Comparison of ENCODE assay signal across 16 cellular contexts in the genomic region with DNA sequence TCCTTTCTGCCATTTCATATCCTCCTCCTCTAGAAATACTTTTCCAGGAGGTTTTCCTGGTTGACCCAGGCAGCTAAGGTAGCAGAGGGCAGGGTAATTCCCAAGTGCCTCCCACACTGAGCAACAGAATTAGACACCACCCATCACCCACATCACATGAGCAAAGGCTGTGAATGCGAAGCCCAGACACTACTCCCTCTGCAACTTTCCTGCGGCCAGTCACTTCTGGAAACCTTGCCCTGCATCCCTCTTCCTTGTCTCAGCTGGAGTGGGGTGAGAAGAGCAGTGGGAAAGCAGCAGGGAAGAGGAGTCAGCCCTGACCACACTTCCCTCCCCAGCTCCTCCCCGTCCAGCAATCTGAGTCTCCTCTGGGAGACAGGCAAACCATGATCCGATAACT. TPM values are rescaled to one million over a fixed set of nuclear protein-coding genes. Genes with fewer than 3 reads are reported as not detected.
DNase-seq lines count a peak whose midpoint lies in the region; ATAC-seq and TF ChIP-seq lines count a peak whose summit lies in the region.
"Had no signal": no experiment of that assay in that cellular context is flagged by ENCODE, and none has a peak within 500 bp of the region (broad histone marks: within the 10 kb centered on the region; RNA-seq: fewer than 3 reads in every experiment).

No MANE protein-coding gene starts in this region.

- H3K4me1 ChIP-seq in Peyer's patch = peaks cover 4 to 75% (median 10%) of the 10 kb centered on the region in 4 donors
- H3K4me1 ChIP-seq in gastroesophageal sphincter = peaks cover 4 to 46% (median 24%) of the 10 kb centered on the region in 3 donors
- peaks cover 20 to 46% (median 44%) of the 10 kb centered on the region in 4 donors for H3K4me1 ChIP-seq in upper lobe of left lung
- no peaks in the 10 kb centered on the region for H3K4me1 ChIP-seq in OCI-LY7 (ENCODE audit: insufficient read depth, low read length, poor library complexity, severe bottlenecking)
- H3K4me1 ChIP-seq: HAP-1 had no signal

- CTCF ChIA-PET in OCI-LY7 (lab: Charles Lee; ENCODE audit: unreplicated experiment) = no interaction called here

- no peak overlapping the region for H3K4me2 ChIP-seq in OCI-LY7 (ENCODE audit: low read length)

- BruUV-seq in OCI-LY7 (replicated peaks; lab: Mats Ljungman, UMichigan) = no TSS peak

- H3K27me3 ChIP-seq in Peyer's patch (no peaks in the 10 kb centered on the region), gastroesophageal sphincter (peaks cover 3% of the 10 kb centered on the region), upper lobe of left lung (no peaks in the 10 kb centered on the region)
- H3K27me3 ChIP-seq: adrenal gland had no signal

- H3K27ac ChIP-seq in Peyer's patch (peak overlapping the region; percentile 51 to 90 (median 70)), gastroesophageal sphincter (peak overlapping the region in 3 of 4 donors; percentile 52 to 77 (median 62)), upper lobe of left lung (peak overlapping the region; percentile 48 to 83 (median 69)), OCI-LY7 (ENCODE audit: low read depth, low read length, poor library complexity, severe bottlenecking) (no peak overlapping the region)

- TF ChIP-seq POLR2A in Peyer's patch (IDR thresholded peaks at IDR 0.05) (peak in 1 of 2 donors; percentile 41), gastroesophageal sphincter (IDR thresholded peaks at IDR 0.05) (no peak), upper lobe of left lung (IDR thresholded peaks at IDR 0.05) (peak in 1 of 4 donors; percentile 40)

- POLR2A ChIA-PET in OCI-LY7 (lab: Charles Lee) = no interaction called here

- WGBS in gastroesophageal sphincter (ENCODE audit: low coverage in 1 of 2), 2 donors = 63% methylated on average over 1 of the region's 4 CpGs; no CpG with 5 or more reads in 1 of the 2 donors
- WGBS in upper lobe of left lung, 2 donors = 57% methylated on average over 4 of the region's 4 CpGs

- no peaks in the 10 kb centered on the region for H4K20me1 ChIP-seq in OCI-LY7 (ENCODE audit: insufficient read depth, low read length)

- H3K4me3 ChIP-seq in Peyer's patch (no peak overlapping the region), gastroesophageal sphincter (no peak overlapping the region), upper lobe of left lung (no peak overlapping the region), OCI-LY7 (ENCODE audit: low read depth, low read length, poor library complexity, severe bottlenecking) (no peak overlapping the region)
- H3K4me3 ChIP-seq: adrenal gland, HAP-1 had no signal

- intact Hi-C loops in OCI-LY7 (cut with micrococcal nuclease; ENCODE audit: unreplicated experiment) = no loop called here

- no peaks in the 10 kb centered on the region for H3K79me2 ChIP-seq in OCI-LY7 (ENCODE audit: insufficient read depth, low read depth, low read length)

- no peaks in the 10 kb centered on the region for H3K9me2 ChIP-seq in OCI-LY7 (ENCODE audit: insufficient read depth, low read length)

- ATAC-seq in gastroesophageal sphincter (no peak), upper lobe of left lung (ENCODE audit: low FRiP score in 2 of 2) (peak in 1 of 2 donors; percentile 14), HG03097 (IDR thresholded peaks at IDR 0.05; ENCODE audit: low FRiP score, unreplicated experiment) (no peak), GM19455 (IDR thresholded peaks at IDR 0.05; ENCODE audit: unreplicated experiment) (no peak)
- ATAC-seq: activated CD4-positive, alpha-beta T cell treated with anti-CD3 and anti-CD28 coated beads for 36 hours; stimulated activated effector memory CD8-positive, alpha-beta T cell treated with anti-CD3 and anti-CD28 coated beads, Interleukin-12 subunit alpha, Interleukin-12 subunit beta, amount 100 ng/mL, for 72 hours had no signal

- H3K9me3 ChIP-seq in Peyer's patch = no peaks in the 10 kb centered on the region
- H3K9me3 ChIP-seq in gastroesophageal sphincter = no peaks in the 10 kb centered on the region
- no peaks in the 10 kb centered on the region for H3K9me3 ChIP-seq in upper lobe of left lung
- H3K9me3 ChIP-seq in OCI-LY7 (ENCODE audit: low read length) = no peaks in the 10 kb centered on the region
- H3K9me3 ChIP-seq: adrenal gland, HAP-1 had no signal

- TF ChIP-seq CTCF in Peyer's patch (IDR thresholded peaks at IDR 0.05) (no peak), gastroesophageal sphincter (IDR thresholded peaks at IDR 0.05) (no peak), upper lobe of left lung (IDR thresholded peaks at IDR 0.05) (no peak), OCI-LY7 (conservative IDR thresholded peaks at IDR 0.05; ENCODE audit: low read length) (no peak)

- peak in 2 of 3 donors; percentile 61 to 62 for DNase-seq in Peyer's patch
- peak; percentile 18 for DNase-seq in myocyte (ENCODE audit: low read depth)
- no peak for DNase-seq in upper lobe of left lung
- no peak for DNase-seq in NCI-H1930 (lab: John Stamatoyannopoulos, UW)
- no peak for DNase-seq in OCI-LY7 (ENCODE audit: low spot score)
- DNase-seq: activated CD4-positive, alpha-beta T cell treated with anti-CD3 and anti-CD28 coated beads for 36 hours; activated T-cell treated with anti-CD3 and anti-CD28 coated beads, Interleukin-2, amount 50 U/mL, for 24 hours; adrenal gland; COR-L47; NCI-H187; stimulated activated CD4-positive, alpha-beta T cell treated with anti-CD3 and anti-CD28 coated beads, Interleukin-4, amount 100 ng/mL, for 4 hours had no signal

- H2AFZ ChIP-seq in OCI-LY7 (ENCODE audit: low read length) = no peak overlapping the region

- H3K36me3 ChIP-seq in Peyer's patch = no peaks in the 10 kb centered on the region
- H3K36me3 ChIP-seq in gastroesophageal sphincter = no peaks in the 10 kb centered on the region
- no peaks in the 10 kb centered on the region for H3K36me3 ChIP-seq in upper lobe of left lung
- H3K36me3 ChIP-seq in OCI-LY7 (ENCODE audit: insufficient read depth, low read length) = no peaks in the 10 kb centered on the region
- H3K36me3 ChIP-seq: adrenal gland, HAP-1 had no signal

- TF ChIP-seq EP300 in gastroesophageal sphincter (IDR thresholded peaks at IDR 0.05) (no peak), upper lobe of left lung (IDR thresholded peaks at IDR 0.05) (no peak)

RNA-seq across cellular contexts. Expression of a gene that starts 15.2 kb away (rescaled TPM):
- total RNA-seq in Peyer's patch (100 to 1,000 TPM in 3 of 4 donors, 10 to 100 TPM in 1; 93.3 to 394 (median 300) TPM), gastroesophageal sphincter (10 to 100 TPM; 18.2 to 69.3 (median 52.6) TPM), myocyte (not detected in 2 replicates), upper lobe of left lung (10 to 100 TPM; 10.5 to 82.8 (median 27.4) TPM), OCI-LY7 (2022) (0.37 TPM in 1 of 2 replicates, not detected in the other)
- 0.38 TPM for polyA plus RNA-seq in myocyte (2012)
- 0.09 TPM in 1 of 2 replicates, not detected in the other for total RNA-seq in OCI-LY7 (2014; rRNA removed; shearing (Covaris generic))
- total RNA-seq: activated CD4-positive, alpha-beta T cell treated with anti-CD3 and anti-CD28 coated beads for 36 hours had no signal

RNA-seq across cellular contexts. Expression of a gene that starts 15.6 kb away (rescaled TPM):
- total RNA-seq in Peyer's patch (100 to 1,000 TPM in 3 of 4 donors, 10 to 100 TPM in 1; 88.3 to 338 (median 232) TPM), gastroesophageal sphincter (10 to 100 TPM in 3 of 4 donors, 1 to 10 TPM in 1; 6.5 to 42.4 (median 28.7) TPM), myocyte (not detected in 2 replicates), upper lobe of left lung (10 to 100 TPM in 5 of 6 donors, 1 to 10 TPM in 1; 8.4 to 67.9 (median 16.3) TPM), OCI-LY7 (2022) (not detected in 2 replicates)
- 0.19 TPM for polyA plus RNA-seq in myocyte (2012)
- not detected in 2 replicates for total RNA-seq in OCI-LY7 (2014; rRNA removed; shearing (Covaris generic))
- total RNA-seq: activated CD4-positive, alpha-beta T cell treated with anti-CD3 and anti-CD28 coated beads for 36 hours had no signal

RNA-seq across cellular contexts. Expression of a gene that starts 47.7 kb away (rescaled TPM):
- total RNA-seq in Peyer's patch (10 to 100 TPM; 11.9 to 47.0 (median 24.4) TPM), gastroesophageal sphincter (10 to 100 TPM; 16.8 to 43.3 (median 32.5) TPM), myocyte (not detected in 2 replicates), upper lobe of left lung (100 to 1,000 TPM in 1 of 6 donors, 10 to 100 TPM in 5; 28.0 to 103 (median 41.3) TPM), OCI-LY7 (2022) (not detected in 2 replicates)
- polyA plus RNA-seq in myocyte (2012) = not detected
- not detected in 2 replicates for total RNA-seq in OCI-LY7 (2014; rRNA removed; shearing (Covaris generic))

Comparison
In these comparisons a context has a peak if more than half of its experiments do, and no peak if none do; other contexts are left out.
1. DNase-seq: peak in Peyer's patch (2 of 3) and myocyte (single experiment); none in upper lobe of left lung (0 of 2), NCI-H1930 (0 of 2) and OCI-LY7 (single experiment).
2. RNA of a gene that starts 15.2 kb away (total RNA-seq): 93.3 to 394 TPM in Peyer's patch, 18.2 to 69.3 TPM in gastroesophageal sphincter and 10.5 to 82.8 TPM in upper lobe of left lung; 0.09 to 0.37 TPM in OCI-LY7 and not detected in myocyte; every median in the first group is over 4 times any median in the second.
3. RNA of a gene that starts 47.7 kb away (total RNA-seq): 28.0 to 103 TPM in upper lobe of left lung, 16.8 to 43.3 TPM in gastroesophageal sphincter and 11.9 to 47.0 TPM in Peyer's patch; not detected in myocyte and not detected in OCI-LY7; every median in the first group is over 10 times any median in the second.